Comparison of ENCODE assay signal across 8 cellular contexts in genomic region chr7:30596043-30596641, GRCh38. TPM values are rescaled to one million over a fixed set of nuclear protein-coding genes. Genes with fewer than 3 reads are reported as not detected.
A peak's percentile ranks its signal among the peaks of the same experiment; 100 is the strongest.
DNase-seq lines count a peak whose midpoint lies in the region; ATAC-seq and TF ChIP-seq lines count a peak whose summit lies in the region.

No MANE protein-coding gene starts in this region.

- H3K27ac Mint-ChIP-seq in naive B cell, result peak overlapping the region; percentile 99 to 100 (median 100)

- ATAC-seq in naive B cell (ENCODE audit: low read depth in 2 of 2) (no peak), GM21825 (IDR thresholded peaks at IDR 0.05; ENCODE audit: unreplicated experiment) (no peak), HG02970 (IDR thresholded peaks at IDR 0.05; ENCODE audit: low FRiP score, unreplicated experiment) (no peak), HG03108 (IDR thresholded peaks at IDR 0.05; ENCODE audit: unreplicated experiment) (no peak)

- POLR2A ChIA-PET in HEK293T (lab: Yijun Ruan, JAX), result no interaction called here

- no peak overlapping the region for H3K27ac ChIP-seq in effector memory CD4-positive, alpha-beta T cell (ENCODE audit: insufficient read depth, low read length, poor library complexity, severe bottlenecking)

- peaks cover 12% of the 10 kb centered on the region for H3K4me1 ChIP-seq in effector memory CD4-positive, alpha-beta T cell (ENCODE audit: control insufficient read depth, insufficient read depth, low read length, poor library complexity, severe bottlenecking)

- no peaks in the 10 kb centered on the region for H3K9me3 Mint-ChIP-seq in naive B cell

- DNase-seq in D341Med (ENCODE audit: low spot score), result peak; percentile 47
- peak; percentile 27 for DNase-seq in HEK293T (ENCODE audit: extremely low spot score)
- DNase-seq in SK-N-DZ (ENCODE audit: low spot score), result peak; percentile 11
- no peak for DNase-seq in effector memory CD4-positive, alpha-beta T cell
- no peak for DNase-seq in naive B cell

- H3K4me3 ChIP-seq in effector memory CD4-positive, alpha-beta T cell (ENCODE audit: insufficient read depth, low read depth, low read length, poor library complexity, severe bottlenecking), result peak overlapping the region; percentile 93

- CTCF ChIA-PET in HEK293T (lab: Yijun Ruan, JAX), result interaction anchor here (0.6 kb wide), 1 partner anchor 79 kb away, joined by 3 read pairs; no protein-coding TSS in a partner anchor

- peaks cover 32 to 54% (median 53%) of the 10 kb centered on the region in 3 donors for H3K4me1 Mint-ChIP-seq in naive B cell

- H3K36me3 ChIP-seq in effector memory CD4-positive, alpha-beta T cell (ENCODE audit: control insufficient read depth, insufficient read depth, low read length), result peaks cover 17% of the 10 kb centered on the region

- H3K4me3 Mint-ChIP-seq in naive B cell, result peak overlapping the region; percentile 92 to 100 (median 98)

- H3K9me3 ChIP-seq in effector memory CD4-positive, alpha-beta T cell (ENCODE audit: control insufficient read depth, low read length), result no peaks in the 10 kb centered on the region

- H3K27me3 ChIP-seq in effector memory CD4-positive, alpha-beta T cell (replicated peaks; ENCODE audit: control insufficient read depth, insufficient read depth, low read length, poor library complexity, severe bottlenecking), result no peaks in the 10 kb centered on the region

- H3K27me3 Mint-ChIP-seq in naive B cell, result no peaks in the 10 kb centered on the region

- peaks cover 8 to 10% of the 10 kb centered on the region in 2 donors for H3K36me3 Mint-ChIP-seq in naive B cell

TF ChIP-seq in HEK293T, 16 proteins besides CTCF, POLR2A, EP300 and RAD21:
- peak; percentile 35; the same call in 1 of the 2 replicates for TF ChIP-seq ZNF384 (IDR thresholded peaks at IDR 0.05)
- no peak for TF ChIP-seq HDGF (IDR thresholded peaks at IDR 0.05; ENCODE audit: borderline replicate concordance)
- TF ChIP-seq FOXK2 (IDR thresholded peaks at IDR 0.05), result no peak
TF ChIP-seq in HEK293T: peak in this region for 1.

RNA-seq across cellular contexts. Expression of gene GARS1, which starts 1.5 kb away (rescaled TPM):
- polyA plus RNA-seq in SK-N-DZ (2014; cell fraction: cytosol; rRNA removed), result 94.0 and 112 TPM in 2 replicates
- 98.7 and 120 TPM in 2 replicates for polyA plus RNA-seq in SK-N-DZ (2014; cell fraction: nucleus; rRNA removed)
- polyA plus RNA-seq in naive B cell (ENCODE audit: low read depth in 6 of 6), result 10 to 100 TPM; 46.9 to 72.4 (median 55.9) TPM

Comparison
In these comparisons a context has a peak if more than half of its experiments do, and no peak if none do; other contexts are left out.
1. DNase-seq: peak in D341Med (single experiment), HEK293T (single experiment) and SK-N-DZ (single experiment); none in effector memory CD4-positive, alpha-beta T cell (0 of 3) and naive B cell (single experiment).